Comparison of ENCODE assay signal across 1 cellular context in the genomic region with DNA sequence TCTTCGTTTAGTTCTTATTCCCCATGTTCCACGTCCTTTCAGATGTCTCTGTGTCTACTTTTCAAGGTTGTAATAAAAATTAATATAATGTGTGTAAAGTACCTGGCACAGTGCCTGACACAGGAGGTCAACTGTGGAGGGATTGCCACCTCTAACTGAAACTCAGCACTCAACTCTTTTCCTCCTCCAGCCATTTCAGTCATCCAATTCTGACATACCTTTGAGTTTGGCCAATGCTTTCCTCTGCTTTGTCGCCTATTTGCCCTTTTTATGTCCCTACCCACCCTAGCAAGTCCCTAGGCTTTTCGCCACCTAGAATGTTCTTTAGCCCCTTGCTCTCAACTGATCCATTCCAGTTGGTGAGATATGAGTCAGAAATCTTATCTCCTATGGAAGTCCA.
TF ChIP-seq lines count a peak whose summit lies in the region.

No MANE protein-coding gene starts in this region.

TF ChIP-seq in GM23338, 12 proteins besides CTCF, POLR2A, EP300 and RAD21 (continued from another document):
- no peak for TF ChIP-seq ZNF462 (CRISPR knock-in tag; IDR thresholded peaks at IDR 0.05)
- no peak for TF ChIP-seq ZNF331 (CRISPR knock-in tag; IDR thresholded peaks at IDR 0.05; ENCODE audit: low read depth)
- no peak for TF ChIP-seq EZH2 (IDR thresholded peaks at IDR 0.05; ENCODE audit: low read depth, unreplicated experiment)
- no peak for TF ChIP-seq ETS1 (IDR thresholded peaks at IDR 0.05)
- TF ChIP-seq STAT1 (IDR thresholded peaks at IDR 0.05; ENCODE audit: unreplicated experiment): no peak
- no peak for TF ChIP-seq NANOG (IDR thresholded peaks at IDR 0.05; ENCODE audit: borderline replicate concordance)
- TF ChIP-seq CREB1 (CRISPR knock-in tag; IDR thresholded peaks at IDR 0.05; ENCODE audit: low read depth): no peak
- no peak for TF ChIP-seq POLR2AphosphoS5 (IDR thresholded peaks at IDR 0.05; ENCODE audit: low read depth)
